ENCODE assay signal across 6 cellular contexts in genomic region chr11:94494200-94494545, GRCh38. TPM values are rescaled to one million over a fixed set of nuclear protein-coding genes. Genes with fewer than 3 reads are reported as not detected.
DNase-seq lines count a peak whose midpoint lies in the region; TF ChIP-seq lines count a peak whose summit lies in the region.

No MANE protein-coding gene starts in this region.

- no peaks in the 10 kb centered on the region for H3K27me3 ChIP-seq in Loucy (ENCODE audit: insufficient read depth, low read length, poor library complexity, severe bottlenecking)
- H3K27me3 ChIP-seq in stomach, result no peaks in the 10 kb centered on the region

- TF ChIP-seq POLR2A in stomach (IDR thresholded peaks at IDR 0.05), result no peak

- H3K9me3 ChIP-seq in Loucy (ENCODE audit: insufficient read depth, low read depth, low read length) (no peaks in the 10 kb centered on the region), stomach (no peaks in the 10 kb centered on the region)

- DNase-seq in SIG-M5 treated with dmso at 0.1 percent for 504 hours (lab: John Stamatoyannopoulos, UW; ENCODE audit: unreplicated experiment) (peak; percentile 34), SIG-M5 (lab: John Stamatoyannopoulos, UW) (no peak), fibroblast of mammary gland (ENCODE audit: low read depth) (peak; percentile 11), stomach (no peak)
- DNase-seq in stimulated activated CD4-positive, alpha-beta T cell treated with anti-CD3 and anti-CD28 coated beads, Interleukin-1b, Interleukin-23, amount 100 ng/mL, for 48 hours, result no peak

- H3K4me1 ChIP-seq in Loucy (ENCODE audit: insufficient read depth, low read length, poor library complexity, severe bottlenecking), result peaks cover 49% of the 10 kb centered on the region
- H3K4me1 ChIP-seq in stomach, result peaks cover 11 to 41% (median 26%) of the 10 kb centered on the region in 4 donors

- no peak for TF ChIP-seq EP300 in stomach (IDR thresholded peaks at IDR 0.05)

- H4K20me1 ChIP-seq in Loucy (ENCODE audit: insufficient read depth, low read length, poor library complexity, severe bottlenecking), result peaks cover 28% of the 10 kb centered on the region

- H3F3A ChIP-seq in Loucy (ENCODE audit: low read depth), result no peaks in the 10 kb centered on the region

- peak overlapping the region; percentile 97 for H3K4me2 ChIP-seq in Loucy (ENCODE audit: low read depth, low read length, poor library complexity, severe bottlenecking)

- intact Hi-C loops in stomach (cut with DNase I; ENCODE audit: low total_unique reads), result no loop called here

- 0 to 1% (median 1%) methylated on average over 10 of the region's 10 CpGs for WGBS in stomach, 5 donors

- H3K36me3 ChIP-seq in Loucy (ENCODE audit: insufficient read depth, low read length) (peaks cover 19% of the 10 kb centered on the region), stomach (peaks cover 8 to 44% (median 40%) of the 10 kb centered on the region in 4 donors)

- H3K4me3 ChIP-seq in Loucy (ENCODE audit: low read length, poor library complexity, severe bottlenecking) (peak overlapping the region; percentile 88), fibroblast of mammary gland (ENCODE audit: control insufficient read depth, low read depth, low read length) (peak overlapping the region; percentile 92), stomach (peak overlapping the region; percentile 80 to 98 (median 86))

- peak overlapping the region; percentile 88 for H2AFZ ChIP-seq in Loucy (ENCODE audit: low read length)

- H3K79me2 ChIP-seq in Loucy (ENCODE audit: insufficient read depth, low read length), result peaks cover 63% of the 10 kb centered on the region

- no peaks in the 10 kb centered on the region for H3K9me2 ChIP-seq in Loucy (replicated peaks; ENCODE audit: low read depth, low read length)

- peak overlapping the region; percentile 91 for H3K9ac ChIP-seq in Loucy (ENCODE audit: low read depth, low read length, poor library complexity, severe bottlenecking)

- no peak for TF ChIP-seq CTCF in Loucy (conservative IDR thresholded peaks at IDR 0.05; ENCODE audit: low read length)
- TF ChIP-seq CTCF in fibroblast of mammary gland (conservative IDR thresholded peaks at IDR 0.05; ENCODE audit: control insufficient read depth, insufficient read depth, low read depth, low read length), result no peak
- no peak for TF ChIP-seq CTCF in stomach (IDR thresholded peaks at IDR 0.05)

- H3K27ac ChIP-seq in stomach, result peak overlapping the region in 4 of 5 donors; percentile 85 to 93 (median 88)

RNA-seq across cellular contexts. Expression of gene ANKRD49, which starts 0.4 kb away (rescaled TPM):
- total RNA-seq in stomach, result 10 to 100 TPM in 3 of 5 donors, 1 to 10 TPM in 1, under 1 TPM in 1; 0.87 to 33.5 (median 16.4) TPM
- polyA plus RNA-seq in stomach, result 10 to 100 TPM; 14.0 to 77.0 (median 15.3) TPM

RNA-seq across cellular contexts. Expression of gene MRE11, which starts 0.5 kb away (rescaled TPM):
- total RNA-seq in stomach, result 10 to 100 TPM in 3 of 5 donors, 1 to 10 TPM in 2; 2.0 to 39.3 (median 10.5) TPM
- 1 to 10 TPM; 1.5 to 5.9 (median 3.5) TPM for polyA plus RNA-seq in stomach

RNA-seq across cellular contexts. Expression of gene C11orf97, which starts 18.1 kb away (rescaled TPM):
- total RNA-seq in stomach, result not detected
- polyA plus RNA-seq in stomach, result not detected

RNA-seq across cellular contexts. Expression of gene FUT4, which starts 49.5 kb away (rescaled TPM):
- 10 to 100 TPM in 3 of 5 donors, 1 to 10 TPM in 1, under 1 TPM in 1; 0.58 to 19.7 (median 18.2) TPM for total RNA-seq in stomach
- polyA plus RNA-seq in stomach, result 1 to 10 TPM; 1.4 to 4.1 (median 2.7) TPM

Comparison
In these comparisons a context has a peak if more than half of its experiments do, and no peak if none do; other contexts are left out.
1. DNase-seq: peak in SIG-M5 treated with dmso at 0.1 percent for 504 hours (single experiment) and fibroblast of mammary gland (single experiment); none in SIG-M5 (single experiment), stomach (single experiment) and stimulated activated CD4-positive, alpha-beta T cell treated with anti-CD3 and anti-CD28 coated beads, Interleukin-1b, Interleukin-23, amount 100 ng/mL, for 48 hours (single experiment).
2. Peak in every context shown above with its lines, with median percentiles within 50 percentile points of each other: H3K4me3 ChIP-seq.